Comparison of ENCODE assay signal across 9 cellular contexts in the genomic region with DNA sequence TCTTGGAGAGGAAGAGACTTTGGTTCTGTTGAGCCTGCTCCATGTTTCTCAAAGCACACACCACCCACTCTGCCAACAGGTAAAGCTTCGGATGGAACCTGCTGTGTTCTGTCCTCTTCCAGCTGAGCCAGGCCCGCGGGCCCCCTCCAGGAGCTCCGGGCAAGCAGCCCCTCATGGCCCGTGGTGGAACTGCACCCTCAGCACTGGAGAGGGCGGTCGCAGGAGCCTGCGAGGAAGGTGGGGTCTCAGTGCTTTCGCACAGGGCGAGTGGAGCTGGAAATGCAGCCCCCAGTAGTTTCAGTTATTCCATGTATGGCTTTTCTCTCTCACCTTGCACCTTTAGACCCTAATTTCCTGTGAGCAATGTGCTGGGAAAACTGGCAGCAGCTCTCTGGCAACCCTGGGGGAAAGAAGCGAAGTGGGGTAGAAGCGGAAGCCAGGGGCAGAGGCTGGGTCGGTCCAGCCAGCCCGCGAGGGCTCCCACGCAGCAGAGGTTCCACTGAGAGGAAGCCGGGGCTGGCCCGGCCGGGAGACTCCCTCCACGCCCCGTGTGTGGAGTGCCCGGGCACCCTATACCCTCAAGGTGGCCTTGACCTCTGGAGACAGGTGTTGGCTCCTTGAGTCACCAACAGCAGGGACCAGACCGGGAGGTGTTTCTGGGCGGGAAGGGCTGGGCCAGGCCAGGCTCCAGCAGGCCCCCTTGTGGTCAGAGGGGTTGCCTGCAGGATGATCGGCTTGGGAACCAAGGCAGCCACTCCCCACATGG.
DNase-seq lines count a peak whose midpoint lies in the region; ATAC-seq and TF ChIP-seq lines count a peak whose summit lies in the region.
"Had no signal": no experiment of that assay in that cellular context is flagged by ENCODE, and none has a peak within 500 bp of the region (broad histone marks: within the 10 kb centered on the region; RNA-seq: fewer than 3 reads in every experiment).

No MANE protein-coding gene starts in this region.

- H3K9me3 Mint-ChIP-seq in activated T-helper 1 cell treated with anti-CD3 and anti-CD28 coated beads, Interleukin-12 subunit alpha, Interleukin-12 subunit beta, Interleukin-2, Interleukin-4 antibody, amounts not matched to agents 30 ng/mL and 10 ng/mL and 1 ng/mL, durations not matched to agents 14 hours and 24 hours and 36 hours, result no peaks in the 10 kb centered on the region

- H3K4me3 ChIP-seq in BLaER1 (peak overlapping the region; percentile 67), OCI-LY3 (ENCODE audit: low read length) (peak overlapping the region; percentile 74)
- H3K4me3 ChIP-seq: SK-N-MC had no signal

- peak overlapping the region; percentile 31 for H3K27ac Mint-ChIP-seq in activated T-helper 1 cell treated with anti-CD3 and anti-CD28 coated beads, Interleukin-12 subunit alpha, Interleukin-12 subunit beta, Interleukin-2, Interleukin-4 antibody, amounts not matched to agents 30 ng/mL and 10 ng/mL and 1 ng/mL, durations not matched to agents 14 hours and 24 hours and 36 hours

- no peaks in the 10 kb centered on the region for H4K20me1 ChIP-seq in BLaER1
- H4K20me1 ChIP-seq in OCI-LY3 (ENCODE audit: insufficient read depth, low read length), result no peaks in the 10 kb centered on the region

- peak overlapping the region; percentile 41; the same call in 1 of the 2 replicates for H3K9ac ChIP-seq in BLaER1
- H3K9ac ChIP-seq in OCI-LY3 (ENCODE audit: low read length), result peak overlapping the region; percentile 38

- H3K36me3 ChIP-seq in BLaER1, result no peaks in the 10 kb centered on the region
- H3K36me3 ChIP-seq in OCI-LY3 (replicated peaks; ENCODE audit: low read depth, low read length), result no peaks in the 10 kb centered on the region

- intact Hi-C loops in activated T-helper 1 cell treated with anti-CD3 and anti-CD28 coated beads, Interleukin-12 subunit alpha, Interleukin-12 subunit beta, Interleukin-2, Interleukin-4 antibody, amounts not matched to agents 30 ng/mL and 10 ng/mL and 1 ng/mL, durations not matched to agents 14 hours and 24 hours and 36 hours (cut with micrococcal nuclease), result loop anchor here (1.0 to 2.0 kb wide), 5 partner anchors 55 to 578 kb away; no protein-coding TSS in a partner anchor
- intact Hi-C loops in posterior cingulate gyrus (cut with DNase I), result loop anchor here (5.0 kb wide), 1 partner anchor 318 kb away; the partner anchor contains the start of gene BARX2

- H3K4me1 ChIP-seq in BLaER1 (peaks cover 15% of the 10 kb centered on the region), OCI-LY3 (ENCODE audit: low read length) (peaks cover 5% of the 10 kb centered on the region; the same call in 1 of the 2 replicates)

- peaks cover 5% of the 10 kb centered on the region for H3K4me1 Mint-ChIP-seq in activated T-helper 1 cell treated with anti-CD3 and anti-CD28 coated beads, Interleukin-12 subunit alpha, Interleukin-12 subunit beta, Interleukin-2, Interleukin-4 antibody, amounts not matched to agents 30 ng/mL and 10 ng/mL and 1 ng/mL, durations not matched to agents 14 hours and 24 hours and 36 hours (ENCODE audit: low read depth)

- H3K36me3 Mint-ChIP-seq in activated T-helper 1 cell treated with anti-CD3 and anti-CD28 coated beads, Interleukin-12 subunit alpha, Interleukin-12 subunit beta, Interleukin-2, Interleukin-4 antibody, amounts not matched to agents 30 ng/mL and 10 ng/mL and 1 ng/mL, durations not matched to agents 14 hours and 24 hours and 36 hours (ENCODE audit: low read depth), result no peaks in the 10 kb centered on the region

- peak overlapping the region; percentile 56 for H3K4me3 Mint-ChIP-seq in activated T-helper 1 cell treated with anti-CD3 and anti-CD28 coated beads, Interleukin-12 subunit alpha, Interleukin-12 subunit beta, Interleukin-2, Interleukin-4 antibody, amounts not matched to agents 30 ng/mL and 10 ng/mL and 1 ng/mL, durations not matched to agents 14 hours and 24 hours and 36 hours

- ATAC-seq in GM19324 (IDR thresholded peaks at IDR 0.05; ENCODE audit: low FRiP score, unreplicated experiment) (peak; percentile 71), HG03354 (IDR thresholded peaks at IDR 0.05; ENCODE audit: poor library complexity, severe bottlenecking, unreplicated experiment) (peak; percentile 95)

- no peaks in the 10 kb centered on the region for H3K27me3 Mint-ChIP-seq in activated T-helper 1 cell treated with anti-CD3 and anti-CD28 coated beads, Interleukin-12 subunit alpha, Interleukin-12 subunit beta, Interleukin-2, Interleukin-4 antibody, amounts not matched to agents 30 ng/mL and 10 ng/mL and 1 ng/mL, durations not matched to agents 14 hours and 24 hours and 36 hours (ENCODE audit: insufficient read depth)

- TF ChIP-seq CTCF in OCI-LY3 (IDR thresholded peaks at IDR 0.05; ENCODE audit: low read depth, low read length), result peak; percentile 45

- H3K27me3 ChIP-seq in BLaER1 (no peaks in the 10 kb centered on the region), OCI-LY3 (ENCODE audit: low read depth, low read length) (peaks cover 5% of the 10 kb centered on the region; the same call in 1 of the 2 replicates)

- no peak overlapping the region for H3K27ac ChIP-seq in BLaER1
- no peak overlapping the region for H3K27ac ChIP-seq in OCI-LY3 (ENCODE audit: low read length)
- H3K27ac ChIP-seq: SK-N-MC had no signal

- no peaks in the 10 kb centered on the region for H3K79me2 ChIP-seq in OCI-LY3 (ENCODE audit: low read length)

- peak; percentile 26 for DNase-seq in activated T-helper 1 cell treated with anti-CD3 and anti-CD28 coated beads, Interleukin-12 subunit alpha, Interleukin-12 subunit beta, Interleukin-2, Interleukin-4 antibody, amounts not matched to agents 30 ng/mL and 10 ng/mL and 1 ng/mL, durations not matched to agents 14 hours and 24 hours and 36 hours (ENCODE audit: low spot score)
- peak; percentile 41 for DNase-seq in glomerular visceral epithelial cell (ENCODE audit: extremely low spot score)
- peak in 8 of 10 donors; percentile 24 to 91 (median 54) for DNase-seq in posterior cingulate gyrus
- peak; percentile 70 for DNase-seq in ureter (ENCODE audit: low spot score)

- H3K9me3 ChIP-seq in BLaER1 (no peaks in the 10 kb centered on the region), OCI-LY3 (ENCODE audit: insufficient read depth, low read length) (no peaks in the 10 kb centered on the region)

- H2AFZ ChIP-seq in OCI-LY3 (ENCODE audit: low read depth, low read length), result peak overlapping the region; percentile 95

- peak overlapping the region; percentile 83 for H3K4me2 ChIP-seq in BLaER1
- H3K4me2 ChIP-seq in OCI-LY3 (ENCODE audit: low read length), result peak overlapping the region; percentile 90
